ENCODE assay signal across 25 cellular contexts in genomic region chr11:120064341-120064740, GRCh38.
"Had no signal": no experiment of that assay in that cellular context is flagged by ENCODE, and none has a peak within 500 bp of the region (broad histone marks: within the 10 kb centered on the region; RNA-seq: fewer than 3 reads in every experiment).

No MANE protein-coding gene starts in this region.

- H3K36me3 ChIP-seq: gastroesophageal sphincter, ovary, stomach, tibial artery had no signal

- H3K36me3 Mint-ChIP-seq: naive thymus-derived CD4-positive, alpha-beta T cell; stimulated activated naive B cell treated with anti-CD40 and anti-IgM and Interleukin-4, amounts not matched to agents 10 μg/mL and 1 μg/mL and 100 μg/mL, for 72 hours had no signal

- DNase-seq: activated B cell treated with CpG ODN at 0.5 μM for 24 hours; activated CD4-positive, alpha-beta T cell treated with anti-CD3 and anti-CD28 coated beads for 4 hours; activated CD4-positive, alpha-beta T cell treated with anti-CD3 and anti-CD28 coated beads, Interleukin-2, amount 50 U/mL, for 4 hours; activated gamma-delta T cell treated with Interleukin-2 at 50 U/mL for 16 hours; activated naive CD4-positive, alpha-beta T cell treated with anti-CD3 and anti-CD28 coated beads, Interleukin-2, amount 50 U/mL, for 16 hours; activated T-cell treated with anti-CD3 and anti-CD28 coated beads, Interleukin-2, amount 50 U/mL, for 1 hour; amniotic stem cell; caudate nucleus; effector CD4-positive, alpha-beta T cell; hippocampal formation; kidney; left colon; mammary epithelial cell; midbrain; naive thymus-derived CD4-positive, alpha-beta T cell; ovary; psoas muscle; stimulated activated CD4-positive, alpha-beta T cell treated with anti-CD3 and anti-CD28 coated beads, Interleukin-15, amount 100 ng/mL, for 24 hours; stimulated activated CD4-positive, alpha-beta T cell treated with anti-CD3 and anti-CD28 coated beads, Interleukin-2, amount 100 ng/mL, for 24 hours; stimulated activated naive B cell treated with anti-CD40 and anti-IgM and Interleukin-4, amounts not matched to agents 10 μg/mL and 1 μg/mL and 100 μg/mL, for 72 hours; stomach; T-helper 2 cell; tibial artery had no signal

- H3K4me3 ChIP-seq: gastroesophageal sphincter, ovary, psoas muscle, stomach, tibial artery had no signal

- H3K4me3 Mint-ChIP-seq: activated B cell treated with CpG ODN at 0.5 μM for 24 hours; dendritic cell treated with granulocyte-macrophage colony-stimulating factor and Interleukin-4, amounts not matched to agents 40 ng/mL and 50 ng/mL, for 4 days; naive thymus-derived CD4-positive, alpha-beta T cell; stimulated activated naive B cell treated with anti-CD40 and anti-IgM and Interleukin-4, amounts not matched to agents 10 μg/mL and 1 μg/mL and 100 μg/mL, for 72 hours had no signal

- H3K4me1 Mint-ChIP-seq: activated B cell treated with CpG ODN at 0.5 μM for 24 hours; naive thymus-derived CD4-positive, alpha-beta T cell had no signal

- H3K27ac Mint-ChIP-seq: activated B cell treated with CpG ODN at 0.5 μM for 24 hours; dendritic cell treated with granulocyte-macrophage colony-stimulating factor and Interleukin-4, amounts not matched to agents 40 ng/mL and 50 ng/mL, for 4 days; naive thymus-derived CD4-positive, alpha-beta T cell; stimulated activated naive B cell treated with anti-CD40 and anti-IgM and Interleukin-4, amounts not matched to agents 10 μg/mL and 1 μg/mL and 100 μg/mL, for 72 hours had no signal

- H3K27me3 ChIP-seq: ovary had no signal

- H3K27ac ChIP-seq: gastroesophageal sphincter, ovary, psoas muscle, stomach, tibial artery had no signal

- H3K4me1 ChIP-seq: psoas muscle had no signal

- H3K9me3 Mint-ChIP-seq: activated B cell treated with CpG ODN at 0.5 μM for 24 hours; dendritic cell treated with granulocyte-macrophage colony-stimulating factor and Interleukin-4, amounts not matched to agents 40 ng/mL and 50 ng/mL, for 4 days; naive thymus-derived CD4-positive, alpha-beta T cell; stimulated activated naive B cell treated with anti-CD40 and anti-IgM and Interleukin-4, amounts not matched to agents 10 μg/mL and 1 μg/mL and 100 μg/mL, for 72 hours had no signal

- H3K9me3 ChIP-seq: gastroesophageal sphincter, ovary, psoas muscle, stomach, tibial artery had no signal
